ENCODE assay signal across 21 cellular contexts in genomic region chr18:53603281-53603680, GRCh38.
DNase-seq lines count a peak whose midpoint lies in the region; ATAC-seq and TF ChIP-seq lines count a peak whose summit lies in the region.
"Had no signal": no experiment of that assay in that cellular context is flagged by ENCODE, and none has a peak within 500 bp of the region (broad histone marks: within the 10 kb centered on the region; RNA-seq: fewer than 3 reads in every experiment).

No MANE protein-coding gene starts in this region.

- POLR2A ChIA-PET in CD8-positive, alpha-beta T cell (lab: Charles Lee), result no interaction called here

- H3K27me3 Mint-ChIP-seq in chondrocyte (ENCODE audit: low read depth), result peaks cover 2% of the 10 kb centered on the region
- H3K27me3 Mint-ChIP-seq in CD8-positive, alpha-beta T cell (ENCODE audit: low read depth), result no peaks in the 10 kb centered on the region
- H3K27me3 Mint-ChIP-seq: CD4-positive, alpha-beta memory T cell had no signal

- no peak overlapping the region for H3K27ac ChIP-seq in CD8-positive, alpha-beta T cell (ENCODE audit: low read depth, low read length)
- H3K27ac ChIP-seq: 22Rv1; BLaER1 treated with 17β-estradiol and CSF1 and Interleukin-3, amounts not matched to agents 10 nM and 100 nM had no signal

- no peaks in the 10 kb centered on the region for H3K4me1 ChIP-seq in CD8-positive, alpha-beta T cell (ENCODE audit: insufficient read depth, low read length)
- H3K4me1 ChIP-seq: BLaER1 treated with 17β-estradiol and CSF1 and Interleukin-3, amounts not matched to agents 10 nM and 100 nM; HAP-1 had no signal

- H3K4me3 Mint-ChIP-seq in chondrocyte (ENCODE audit: unreplicated experiment), result no peak overlapping the region
- no peak overlapping the region for H3K4me3 Mint-ChIP-seq in CD8-positive, alpha-beta T cell
- H3K4me3 Mint-ChIP-seq: CD4-positive, alpha-beta memory T cell had no signal

- H3K4me1 Mint-ChIP-seq in chondrocyte (ENCODE audit: low read depth), result no peaks in the 10 kb centered on the region
- H3K4me1 Mint-ChIP-seq in CD8-positive, alpha-beta T cell (ENCODE audit: low read depth), result no peaks in the 10 kb centered on the region
- H3K4me1 Mint-ChIP-seq: CD4-positive, alpha-beta memory T cell had no signal

- no peak overlapping the region for H3K27ac Mint-ChIP-seq in chondrocyte (ENCODE audit: unreplicated experiment)
- H3K27ac Mint-ChIP-seq in CD8-positive, alpha-beta T cell, result no peak overlapping the region

- no peaks in the 10 kb centered on the region for H3K9me3 Mint-ChIP-seq in chondrocyte (ENCODE audit: low read depth)
- no peaks in the 10 kb centered on the region for H3K9me3 Mint-ChIP-seq in CD8-positive, alpha-beta T cell

- H3K36me3 Mint-ChIP-seq in chondrocyte (ENCODE audit: low read depth), result no peaks in the 10 kb centered on the region
- no peaks in the 10 kb centered on the region for H3K36me3 Mint-ChIP-seq in CD8-positive, alpha-beta T cell
- H3K36me3 Mint-ChIP-seq: CD4-positive, alpha-beta memory T cell had no signal

- no peak overlapping the region for H3K4me3 ChIP-seq in CD8-positive, alpha-beta T cell (ENCODE audit: low read depth, low read length)
- H3K4me3 ChIP-seq: BLaER1 treated with 17β-estradiol and CSF1 and Interleukin-3, amounts not matched to agents 10 nM and 100 nM; HAP-1 had no signal

- no peak for ATAC-seq in CD8-positive, alpha-beta T cell
- ATAC-seq: SK-N-SH treated with all-trans-retinoic acid at 6 μM for 48 hours had no signal

- no peaks in the 10 kb centered on the region for H3K27me3 ChIP-seq in CD8-positive, alpha-beta T cell (ENCODE audit: insufficient read depth, low read length)
- H3K27me3 ChIP-seq: BLaER1 treated with 17β-estradiol and CSF1 and Interleukin-3, amounts not matched to agents 10 nM and 100 nM had no signal

- H3K36me3 ChIP-seq in CD8-positive, alpha-beta T cell (ENCODE audit: insufficient read depth, low read length), result no peaks in the 10 kb centered on the region
- H3K36me3 ChIP-seq: BLaER1 treated with 17β-estradiol and CSF1 and Interleukin-3, amounts not matched to agents 10 nM and 100 nM; HAP-1 had no signal

- CTCF ChIA-PET in CD8-positive, alpha-beta T cell (lab: Charles Lee), result no interaction called here

- DNase-seq in DMS 273 (lab: John Stamatoyannopoulos, UW; ENCODE audit: unreplicated experiment) (peak; percentile 55), DMS 273 treated with DMSO at 0.1 percent for 48 hours (lab: John Stamatoyannopoulos, UW) (no peak), NCI-H1092 (lab: John Stamatoyannopoulos, UW) (peak; percentile 13), NCI-H446 treated with DMSO at 0.1 percent for 48 hours (lab: John Stamatoyannopoulos, UW) (peak; percentile 36), medulla oblongata (ENCODE audit: extremely low spot score) (peak; percentile 43), NCI-H82 (lab: John Stamatoyannopoulos, UW) (no peak), chondrocyte (ENCODE audit: low spot score) (no peak)
- DNase-seq in CD8-positive, alpha-beta T cell, result no peak
- DNase-seq: ACHN; CD4-positive, alpha-beta memory T cell; EL; Kasumi-1; NCI-H146; NCI-H2081; NCI-H226; NCI-H526 treated with DMSO at 0.1 percent for 48 hours; NK-92 treated with Interleukin-12 subunit alpha and Interleukin-12 subunit beta, amount 100 ng/mL, for 24 hours had no signal

- intact Hi-C loops in CD8-positive, alpha-beta T cell (cut with DNase I, micrococcal nuclease), result no loop called here

- no peak for TF ChIP-seq CTCF in chondrocyte (IDR thresholded peaks at IDR 0.05)
- no peak for TF ChIP-seq CTCF in CD8-positive, alpha-beta T cell (IDR thresholded peaks at IDR 0.05)

- H3K9me3 ChIP-seq in CD8-positive, alpha-beta T cell (ENCODE audit: low read length), result no peaks in the 10 kb centered on the region
- H3K9me3 ChIP-seq: BLaER1 treated with 17β-estradiol and CSF1 and Interleukin-3, amounts not matched to agents 10 nM and 100 nM; HAP-1 had no signal

Comparison
In these comparisons a context has a peak if more than half of its experiments do, and no peak if none do; other contexts are left out.
1. DNase-seq: peak in DMS 273 (single experiment), NCI-H1092 (single experiment), NCI-H446 treated with DMSO at 0.1 percent for 48 hours (single experiment) and medulla oblongata (single experiment); none in DMS 273 treated with DMSO at 0.1 percent for 48 hours (single experiment), NCI-H82 (single experiment), chondrocyte (single experiment) and CD8-positive, alpha-beta T cell (0 of 7).